8 cellular contexts compared by ENCODE assay signal in genomic region chr10:90592903-90593302, GRCh38.
A peak's percentile ranks its signal among the peaks of the same experiment; 100 is the strongest.
DNase-seq lines count a peak whose midpoint lies in the region; ATAC-seq and TF ChIP-seq lines count a peak whose summit lies in the region.
"Had no signal": no experiment of that assay in that cellular context is flagged by ENCODE, and none has a peak within 500 bp of the region (broad histone marks: within the 10 kb centered on the region; RNA-seq: fewer than 3 reads in every experiment).

No MANE protein-coding gene starts in this region.

- peak; percentile 81 for TF ChIP-seq CTCF in astrocyte of the spinal cord (IDR thresholded peaks at IDR 0.05; ENCODE audit: low read depth, low read length)

- peak; percentile 60 for ATAC-seq in GM21619 (IDR thresholded peaks at IDR 0.05; ENCODE audit: unreplicated experiment)
- ATAC-seq in HG02571 (IDR thresholded peaks at IDR 0.05; ENCODE audit: unreplicated experiment): no peak

- in situ Hi-C loops in astrocyte of the spinal cord (cut with HindIII; ENCODE audit: low sequenced_read_pairs): no loop called here

- peak; percentile 84 for DNase-seq in Daoy (ENCODE audit: low read depth)
- DNase-seq in NCI-H1694 treated with DMSO at 0.1 percent for 48 hours (lab: John Stamatoyannopoulos, UW): peak; percentile 26
- peak; percentile 79 for DNase-seq in astrocyte of the spinal cord (ENCODE audit: low read depth, low spot score)
- peak; percentile 62 for DNase-seq in kidney glomerular epithelial cell (lab: John Stamatoyannopoulos, UW)
- no peak for DNase-seq in NK-92 (lab: John Stamatoyannopoulos, UW; ENCODE audit: unreplicated experiment)

- H3K4me3 ChIP-seq in astrocyte of the spinal cord (ENCODE audit: low read depth, low read length): no peak overlapping the region
- H3K4me3 ChIP-seq: skin epidermis had no signal
